In genomic region chr12:116375278-116375842, GRCh38 we compare ENCODE assay signal across 1 cellular context.
TF ChIP-seq lines count a peak whose summit lies in the region.

No MANE protein-coding gene starts in this region.

TF ChIP-seq in K562, 482 proteins besides CTCF, POLR2A, EP300 and RAD21 (continued from another document):
- no peak for TF ChIP-seq ZNF518B (CRISPR knock-in tag; IDR thresholded peaks at IDR 0.05)
- TF ChIP-seq BACH1 (tag; IDR thresholded peaks at IDR 0.05) = no peak
- TF ChIP-seq PHTF2 (CRISPR knock-in tag; IDR thresholded peaks at IDR 0.05) = no peak
- TF ChIP-seq ZC3H8 (IDR thresholded peaks at IDR 0.05) = no peak
- TF ChIP-seq JUNB (CRISPR knock-in tag; conservative IDR thresholded peaks at IDR 0.05) = no peak
- TF ChIP-seq RB1 (IDR thresholded peaks at IDR 0.05; ENCODE audit: low read depth) = no peak
- no peak for TF ChIP-seq ATF2 (CRISPR knock-in tag; IDR thresholded peaks at IDR 0.05)
- TF ChIP-seq MAX (CRISPR knock-in tag; IDR thresholded peaks at IDR 0.05) = no peak
- TF ChIP-seq ZNF217 (CRISPR knock-in tag; IDR thresholded peaks at IDR 0.05) = no peak
- no peak for TF ChIP-seq LARP7 (IDR thresholded peaks at IDR 0.05)
- no peak for TF ChIP-seq NR1H2 (CRISPR knock-in tag; IDR thresholded peaks at IDR 0.05)
- TF ChIP-seq ZNF583 (CRISPR knock-in tag; IDR thresholded peaks at IDR 0.05) = no peak
- TF ChIP-seq PHF20 (IDR thresholded peaks at IDR 0.05; ENCODE audit: partially characterized antibody) = peak; percentile 78
- no peak for TF ChIP-seq WHSC1 (IDR thresholded peaks at IDR 0.05; ENCODE audit: low read length)
- no peak for TF ChIP-seq HDAC2 (IDR thresholded peaks at IDR 0.05)
- 0 out of 2 replicates have a peak, but pooled peaks have one; percentile 9 for TF ChIP-seq CBFB (CRISPR knock-in tag; IDR thresholded peaks at IDR 0.05)
- peak; percentile 74; the same call in 1 of the 2 replicates for TF ChIP-seq NFRKB (IDR thresholded peaks at IDR 0.05; ENCODE audit: low read depth)
- TF ChIP-seq ZFP30 (CRISPR knock-in tag; IDR thresholded peaks at IDR 0.05; ENCODE audit: borderline replicate concordance) = no peak
- 0 out of 4 replicates have a peak, but pooled peaks of 1 of the 2 experiments have one; percentile 8 for TF ChIP-seq KDM1A (IDR thresholded peaks at IDR 0.05)
- no peak for TF ChIP-seq ELF1 (tag; IDR thresholded peaks at IDR 0.05)
- TF ChIP-seq CCAR2 (IDR thresholded peaks at IDR 0.05; ENCODE audit: low read depth, low read length) = no peak
